Comparison of ENCODE assay signal across 7 cellular contexts in genomic region chr11:46877580-46877979, GRCh38. TPM values are rescaled to one million over a fixed set of nuclear protein-coding genes. Genes with fewer than 3 reads are reported as not detected.
"Had no signal": no experiment of that assay in that cellular context is flagged by ENCODE, and none has a peak within 500 bp of the region (broad histone marks: within the 10 kb centered on the region; RNA-seq: fewer than 3 reads in every experiment).

No MANE protein-coding gene starts in this region.

- H3K4me2 ChIP-seq: KMS-11 had no signal

- FAIRE-seq: HTR-8/SVneo had no signal

- H3K27ac ChIP-seq: HL-60, KMS-11 had no signal

- H3K9ac ChIP-seq: KMS-11 had no signal

- DNase-seq: IMR-90, KBM-7, KG1 had no signal

RNA-seq across cellular contexts. Expression of gene LRP4, which starts 40.8 kb away (rescaled TPM):
- polyA plus RNA-seq: IgD-negative memory B cell had no signal
